32 cellular contexts compared by ENCODE assay signal in genomic region chr20:38671186-38671585, GRCh38. TPM values are rescaled to one million over a fixed set of nuclear protein-coding genes. Genes with fewer than 3 reads are reported as not detected.
DNase-seq lines count a peak whose midpoint lies in the region; ATAC-seq, FAIRE-seq and TF ChIP-seq lines count a peak whose summit lies in the region.
"Had no signal": no experiment of that assay in that cellular context is flagged by ENCODE, and none has a peak within 500 bp of the region (broad histone marks: within the 10 kb centered on the region; RNA-seq: fewer than 3 reads in every experiment).

No MANE protein-coding gene starts in this region.

- no peaks in the 10 kb centered on the region for H3K9me3 Mint-ChIP-seq in chondrocyte (ENCODE audit: low read depth)
- H3K9me3 Mint-ChIP-seq: activated T-helper 17 cell treated with anti-CD3 and anti-CD28 coated beads, Interleukin-2, amount 50 U/mL, for 72 hours; HFFc6; memory B cell; T-helper 2 cell treated with Interferon-gamma antibody and Interleukin-4, amounts not matched to agents 5 μg/mL and 100 μg/mL, for 36 hours had no signal

- H3K9ac ChIP-seq in mesendoderm (ENCODE audit: low read length), result no peak overlapping the region
- H3K9ac ChIP-seq: KMS-11 had no signal

- H3K27me3 Mint-ChIP-seq in chondrocyte (ENCODE audit: low read depth), result peaks cover 52% of the 10 kb centered on the region

- no peak overlapping the region for H2AK5ac ChIP-seq in mesendoderm (ENCODE audit: low read length)

- no peak overlapping the region for H3K56ac ChIP-seq in mesendoderm (ENCODE audit: low read length)

- DNase-seq in H7 (peak; percentile 45), NCI-H1436 (lab: John Stamatoyannopoulos, UW) (peak; percentile 95), SK-N-DZ (ENCODE audit: low spot score) (peak; percentile 72), mesendoderm (peak; percentile 52), chondrocyte (ENCODE audit: low spot score) (no peak), RCC 7860 (ENCODE audit: low spot score) (no peak), NCI-H446 treated with DMSO at 0.1 percent for 48 hours (lab: John Stamatoyannopoulos, UW) (no peak)
- DNase-seq: activated CD4-positive, alpha-beta T cell treated with anti-CD3 and anti-CD28 coated beads, Interleukin-2, amount 50 U/mL, for 4 hours; activated CD8-positive, alpha-beta memory T cell treated with anti-CD3 and anti-CD28 coated beads, Interleukin-2, amount 50 U/mL, for 4 hours; aorta; central memory CD4-positive, alpha-beta T cell; dermis blood vessel endothelial cell; HFFc6; left cardiac atrium; NCI-H524 treated with DMSO at 0.1 percent for 48 hours; occipital lobe; stomach; tibial artery had no signal

- FAIRE-seq in RCC 7860 (lab: Jason Lieb, UNC), result no peak
- FAIRE-seq: D721Med, endothelial cell of umbilical vein had no signal

- TF ChIP-seq CTCF in chondrocyte (IDR thresholded peaks at IDR 0.05), result no peak

- H3K4me3 ChIP-seq in H7 (ENCODE audit: insufficient read depth, low read depth, low read length), result no peak overlapping the region
- H3K4me3 ChIP-seq in mesendoderm (ENCODE audit: low read length), result no peak overlapping the region
- H3K4me3 ChIP-seq: stomach, tibial artery had no signal

- H3K4me1 Mint-ChIP-seq in chondrocyte (ENCODE audit: low read depth), result peaks cover 11% of the 10 kb centered on the region

- no peak overlapping the region for H3K27ac ChIP-seq in mesendoderm (ENCODE audit: low read depth, low read length)
- H3K27ac ChIP-seq: KMS-11, stomach, tibial artery, VCaP had no signal

- no peak overlapping the region for H3K4ac ChIP-seq in mesendoderm (ENCODE audit: low read depth, low read length)

- H3K4me3 Mint-ChIP-seq in chondrocyte (ENCODE audit: unreplicated experiment), result no peak overlapping the region
- H3K4me3 Mint-ChIP-seq: activated naive CD8-positive, alpha-beta T cell; activated T-helper 17 cell treated with anti-CD3 and anti-CD28 coated beads, Interleukin-2, amount 50 U/mL, for 72 hours; HFFc6; memory B cell; T-helper 2 cell treated with Interferon-gamma antibody and Interleukin-4, amounts not matched to agents 5 μg/mL and 100 μg/mL, for 36 hours had no signal

- no peak overlapping the region for H3K23ac ChIP-seq in mesendoderm (ENCODE audit: low read length)

- no peak overlapping the region for H2BK120ac ChIP-seq in mesendoderm (ENCODE audit: low read depth, low read length)

- H4K5ac ChIP-seq in mesendoderm (ENCODE audit: low read length), result no peak overlapping the region

- H2BK5ac ChIP-seq in mesendoderm (ENCODE audit: low read length), result no peak overlapping the region

- no peak overlapping the region for H3K4me2 ChIP-seq in mesendoderm (ENCODE audit: low read length)
- H3K4me2 ChIP-seq: KMS-11 had no signal

- H3K27ac Mint-ChIP-seq in chondrocyte (ENCODE audit: unreplicated experiment), result no peak overlapping the region
- H3K27ac Mint-ChIP-seq: activated naive CD8-positive, alpha-beta T cell; activated T-helper 17 cell treated with anti-CD3 and anti-CD28 coated beads, Interleukin-2, amount 50 U/mL, for 72 hours; HFFc6; memory B cell; T-helper 2 cell treated with Interferon-gamma antibody and Interleukin-4, amounts not matched to agents 5 μg/mL and 100 μg/mL, for 36 hours had no signal

- no CpG with 5 or more reads among the region's 6 CpGs for WGBS in mesendoderm (ENCODE audit: extremely low coverage, insufficient coverage, low lambda C conversion rate)

- no peaks in the 10 kb centered on the region for H3K36me3 Mint-ChIP-seq in chondrocyte (ENCODE audit: low read depth)
- H3K36me3 Mint-ChIP-seq: activated naive CD8-positive, alpha-beta T cell had no signal

- H3K4me1 ChIP-seq in mesendoderm (ENCODE audit: control insufficient read depth, low read depth, low read length), result no peaks in the 10 kb centered on the region

- H2BK15ac ChIP-seq in mesendoderm (replicated peaks; ENCODE audit: low read depth), result no peak overlapping the region

- no peaks in the 10 kb centered on the region for H3K79me2 ChIP-seq in mesendoderm (ENCODE audit: control insufficient read depth, insufficient read depth, low read length)

- H3K79me1 ChIP-seq in mesendoderm (ENCODE audit: low read length), result no peaks in the 10 kb centered on the region

- H3K18ac ChIP-seq in mesendoderm (ENCODE audit: low read length), result no peak overlapping the region

- no peak for ATAC-seq in GM18858 (IDR thresholded peaks at IDR 0.05; ENCODE audit: unreplicated experiment)
- ATAC-seq: activated T-helper 17 cell treated with anti-CD3 and anti-CD28 coated beads, Interleukin-2, amount 50 U/mL, for 72 hours; left cardiac atrium; SK-N-SH treated with all-trans-retinoic acid at 6 μM for 48 hours had no signal

- no peak overlapping the region for H4K8ac ChIP-seq in mesendoderm (ENCODE audit: low read depth, low read length)

- H3K36me3 ChIP-seq in H7 (replicated peaks; ENCODE audit: control insufficient read depth, insufficient read depth, low read length) (no peaks in the 10 kb centered on the region), mesendoderm (ENCODE audit: control insufficient read depth, insufficient read depth, low read length) (no peaks in the 10 kb centered on the region)
- H3K36me3 ChIP-seq: stomach, tibial artery had no signal

- H3K27me3 ChIP-seq in H7 (ENCODE audit: control insufficient read depth, insufficient read depth, low read length) (peaks cover 14% of the 10 kb centered on the region), mesendoderm (ENCODE audit: insufficient read depth, low read length, poor library complexity) (peaks cover 4% of the 10 kb centered on the region)

RNA-seq across cellular contexts. Expression of gene SLC32A1, which starts 53.1 kb away (rescaled TPM):
- 0.07 TPM in 1 of 2 replicates, not detected in the other for total RNA-seq in H7 (2014; rRNA removed; shearing (Covaris generic))
- polyA plus RNA-seq in SK-N-DZ (2014; cell fraction: cytosol; rRNA removed), result not detected in 2 replicates
- not detected in 2 replicates for polyA plus RNA-seq in SK-N-DZ (2014; cell fraction: nucleus; rRNA removed)
- polyA plus RNA-seq in mesendoderm (2013, experiment 1 of 2), result 0.10 TPM
- polyA plus RNA-seq in mesendoderm (2013, experiment 2 of 2), result 0.11 TPM
- not detected in 3 replicates for total RNA-seq in chondrocyte
- total RNA-seq: aorta, Daoy, dermis blood vessel endothelial cell, endothelial cell of umbilical vein, glomerular endothelial cell, HFFc6, HT1080, left cardiac atrium, pulmonary artery endothelial cell, stomach had no signal
- polyA plus RNA-seq: aorta, stomach had no signal

Comparison
In these comparisons a context has a peak if more than half of its experiments do, and no peak if none do; other contexts are left out.
1. DNase-seq: peak in H7 (single experiment), NCI-H1436 (single experiment), SK-N-DZ (single experiment) and mesendoderm (single experiment); none in chondrocyte (single experiment), RCC 7860 (single experiment) and NCI-H446 treated with DMSO at 0.1 percent for 48 hours (single experiment).